In the genomic region with DNA sequence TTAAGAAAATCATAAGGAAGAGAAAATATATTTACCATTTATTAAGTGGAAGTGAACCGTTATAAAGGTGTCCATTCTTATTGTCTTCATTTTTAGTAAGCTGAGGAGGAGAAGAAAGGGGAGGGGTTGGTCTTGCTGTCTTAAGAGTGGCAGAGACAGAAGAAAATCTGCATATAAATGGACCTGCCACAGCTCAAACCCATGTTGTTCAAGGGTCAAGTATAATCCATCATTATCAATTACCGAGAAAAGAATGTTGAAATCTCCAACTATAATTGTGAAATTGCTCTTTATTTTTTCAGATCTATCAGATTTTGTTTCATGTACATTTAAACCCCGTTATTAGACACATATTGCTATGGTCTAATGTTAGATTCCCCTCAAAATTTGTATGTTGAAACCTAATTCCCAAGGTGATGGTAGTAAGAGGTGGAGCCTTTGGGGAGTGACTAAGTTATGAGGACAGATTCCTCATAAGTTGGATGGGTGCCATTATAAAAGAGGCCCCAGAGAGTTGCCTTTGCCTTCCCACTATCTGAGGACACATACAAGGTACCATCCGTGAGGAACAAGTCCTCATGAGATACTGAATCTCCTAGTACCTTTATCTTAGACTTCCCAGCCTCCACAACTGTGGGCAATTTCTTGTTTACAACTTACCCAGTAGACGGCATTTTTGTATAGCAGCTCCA, we compare ENCODE assay signal across 19 cellular contexts.
"Had no signal": no experiment of that assay in that cellular context is flagged by ENCODE, and none has a peak within 500 bp of the region (broad histone marks: within the 10 kb centered on the region; RNA-seq: fewer than 3 reads in every experiment).

No MANE protein-coding gene starts in this region.

- H3K36me3 ChIP-seq: esophagus muscularis mucosa, gastroesophageal sphincter, left ventricle myocardium inferior, neural progenitor cell, pancreas had no signal

- H3K27me3 ChIP-seq: dorsolateral prefrontal cortex, esophagus muscularis mucosa, gastroesophageal sphincter, neural progenitor cell, pancreas had no signal

- H3K4me2 ChIP-seq: neural progenitor cell, smooth muscle cell had no signal

- H3K4me3 ChIP-seq: dorsolateral prefrontal cortex, esophagus muscularis mucosa, gastroesophageal sphincter, left ventricle myocardium inferior, lung, mucosa of descending colon, neural progenitor cell, pancreas, smooth muscle cell had no signal

- DNase-seq: cortex of kidney; dorsolateral prefrontal cortex; effector memory CD4-positive, alpha-beta T cell; foreskin fibroblast; immature natural killer cell; left ventricle myocardium inferior; mucosa of descending colon; nucleus accumbens; pancreas; right cardiac atrium; stimulated activated CD4-positive, alpha-beta T cell treated with anti-CD3 and anti-CD28 coated beads, Interleukin-2, amount 100 ng/mL, for 48 hours; stimulated activated naive CD4-positive, alpha-beta T cell treated with Interleukin-2 at 50 U/mL for 16 hours had no signal

- H3K27ac ChIP-seq: dorsolateral prefrontal cortex, epithelial cell of prostate, esophagus muscularis mucosa, gastroesophageal sphincter, left ventricle myocardium inferior, neural progenitor cell, pancreas had no signal

- H2AFZ ChIP-seq: neural progenitor cell had no signal

- H3K9me3 ChIP-seq: mucosa of descending colon, pancreas had no signal

- H3K4me1 ChIP-seq: esophagus muscularis mucosa, gastroesophageal sphincter, left ventricle myocardium inferior, pancreas had no signal

- H3K9ac ChIP-seq: neural progenitor cell had no signal

- ATAC-seq: gastroesophageal sphincter; mucosa of descending colon; natural killer cell treated with Interleukin-12 subunit alpha and Interleukin-12 subunit beta and Interleukin-15 and Interleukin-18, amount 100 ng/mL, for 72 hours; pancreas; right cardiac atrium had no signal
